8 cellular contexts compared by ENCODE assay signal in genomic region chr3:9891072-9891622, GRCh38. TPM values are rescaled to one million over a fixed set of nuclear protein-coding genes. Genes with fewer than 3 reads are reported as not detected.
DNase-seq lines count a peak whose midpoint lies in the region; ATAC-seq and TF ChIP-seq lines count a peak whose summit lies in the region.

No MANE protein-coding gene starts in this region.

- CTCF ChIA-PET in AG04450 (lab: Charles Lee), result interaction anchor here (0.7 to 0.8 kb wide), 2 partner anchors 23 to 42 kb away, joined by 3 to 4 read pairs; no protein-coding TSS in a partner anchor

- no peak for TF ChIP-seq CTCF in AG04450 (IDR thresholded peaks at IDR 0.05; ENCODE audit: low read depth, low read length)

- no peak for DNase-seq in AG04450 (ENCODE audit: low read depth, low spot score)
- DNase-seq in caudate nucleus (lab: John Stamatoyannopoulos, UW), result no peak
- DNase-seq in H4 (ENCODE audit: low spot score), result no peak

- POLR2A ChIA-PET in AG04450 (lab: Yijun Ruan, JAX), result interaction anchor here (0.6 to 1.3 kb wide), 6 partner anchors 8 to 98 kb away, joined by 3 to 4 read pairs (median 3); partner anchors contain the start of gene ARPC4

- H3K27ac ChIP-seq in AG04450 (ENCODE audit: low read depth, low read length), result peak overlapping the region; percentile 83
- peak overlapping the region; percentile 94 for H3K27ac ChIP-seq in HUES6 (ENCODE audit: low read depth, low read length)
- peak overlapping the region; percentile 90 for H3K27ac ChIP-seq in caudate nucleus (ENCODE audit: low read depth, low read length)
- peak overlapping the region; percentile 98 for H3K27ac ChIP-seq in muscle layer of duodenum (ENCODE audit: low read length)

- ATAC-seq in GM19463 (IDR thresholded peaks at IDR 0.05; ENCODE audit: unreplicated experiment), result no peak
- ATAC-seq in HG03439 (IDR thresholded peaks at IDR 0.05; ENCODE audit: unreplicated experiment), result no peak
- no peak for ATAC-seq in GM18867 (IDR thresholded peaks at IDR 0.05; ENCODE audit: unreplicated experiment)

- H3K9ac ChIP-seq in HUES6 (ENCODE audit: low read length), result peak overlapping the region; percentile 95

- H3K4me3 ChIP-seq in AG04450 (ENCODE audit: low read depth, low read length) (peak overlapping the region; percentile 96), HUES6 (ENCODE audit: low read depth, low read length) (peak overlapping the region; percentile 95), muscle layer of duodenum (ENCODE audit: low read depth in 1 of 2, low read length in 2 of 2) (peak overlapping the region; percentile 72 to 94)

- H3K9me3 ChIP-seq in AG04450 (ENCODE audit: control insufficient read depth, insufficient read depth, low read length), result peaks cover 2% of the 10 kb centered on the region; the same call in 1 of the 2 replicates
- no peaks in the 10 kb centered on the region for H3K9me3 ChIP-seq in HUES6 (ENCODE audit: control insufficient read depth, insufficient read depth, low read depth, low read length)
- H3K9me3 ChIP-seq in muscle layer of duodenum (ENCODE audit: control insufficient read depth in 1 of 2, low read length in 2 of 2), result no peaks in the 10 kb centered on the region

- peaks cover 21% of the 10 kb centered on the region for H3K36me3 ChIP-seq in HUES6 (ENCODE audit: control insufficient read depth, insufficient read depth, low read length)
- H3K36me3 ChIP-seq in muscle layer of duodenum (ENCODE audit: control insufficient read depth in 1 of 2, insufficient read depth in 2 of 2, low read length in 2 of 2), result peaks cover 14 to 16% of the 10 kb centered on the region in 2 donors

- no peaks in the 10 kb centered on the region for H3K4me1 ChIP-seq in HUES6 (ENCODE audit: control insufficient read depth, insufficient read depth, low read length)
- H3K4me1 ChIP-seq in muscle layer of duodenum (ENCODE audit: control insufficient read depth in 1 of 2, insufficient read depth in 2 of 2, low read length in 2 of 2), result peaks cover 0 to 16% of the 10 kb centered on the region in 2 donors

- no peaks in the 10 kb centered on the region for H3K27me3 ChIP-seq in AG04450 (ENCODE audit: control insufficient read depth, insufficient read depth, low read length)
- H3K27me3 ChIP-seq in HUES6 (ENCODE audit: control insufficient read depth, insufficient read depth, low read length), result no peaks in the 10 kb centered on the region
- no peaks in the 10 kb centered on the region for H3K27me3 ChIP-seq in muscle layer of duodenum (ENCODE audit: low read depth, low read length)

RNA-seq across cellular contexts. Expression of gene JAGN1, which starts 0.7 kb away (rescaled TPM):
- polyA plus RNA-seq in AG04450 (2011; rRNA removed), result 44.4 and 47.9 TPM in 2 replicates
- 38.3 and 45.5 TPM in 2 replicates for polyA minus RNA-seq in AG04450 (2011; rRNA and poly(A)+ RNA removed)
- 35.7 and 46.1 TPM in 2 replicates for total RNA-seq in H4 (2014; rRNA removed; shearing (Covaris generic))

RNA-seq across cellular contexts. Expression of gene CIDEC, which starts 11.1 kb away (rescaled TPM):
- polyA plus RNA-seq in AG04450 (2011; rRNA removed), result not detected in 2 replicates
- polyA minus RNA-seq in AG04450 (2011; rRNA and poly(A)+ RNA removed), result not detected in 2 replicates
- total RNA-seq in H4 (2014; rRNA removed; shearing (Covaris generic)), result not detected in 2 replicates

RNA-seq across cellular contexts. Expression of gene IL17RE, which starts 11.5 kb away (rescaled TPM):
- 2.0 and 2.1 TPM in 2 replicates for polyA plus RNA-seq in AG04450 (2011; rRNA removed)
- 3.5 and 5.1 TPM in 2 replicates for polyA minus RNA-seq in AG04450 (2011; rRNA and poly(A)+ RNA removed)
- not detected in 2 replicates for total RNA-seq in H4 (2014; rRNA removed; shearing (Covaris generic))

RNA-seq across cellular contexts. Expression of gene IL17RC, which starts 25.8 kb away (rescaled TPM):
- 17.3 and 24.4 TPM in 2 replicates for polyA plus RNA-seq in AG04450 (2011; rRNA removed)
- polyA minus RNA-seq in AG04450 (2011; rRNA and poly(A)+ RNA removed), result 20.6 and 33.6 TPM in 2 replicates
- 23.0 and 32.4 TPM in 2 replicates for total RNA-seq in H4 (2014; rRNA removed; shearing (Covaris generic))

RNA-seq across cellular contexts. Expression of gene CRELD1, which starts 42.5 kb away (rescaled TPM):
- 29.5 TPM in 2 replicates for polyA plus RNA-seq in AG04450 (2011; rRNA removed)
- polyA minus RNA-seq in AG04450 (2011; rRNA and poly(A)+ RNA removed), result 11.0 and 16.5 TPM in 2 replicates
- total RNA-seq in H4 (2014; rRNA removed; shearing (Covaris generic)), result 7.4 and 8.7 TPM in 2 replicates
